16 cellular contexts compared by ENCODE assay signal in the genomic region with DNA sequence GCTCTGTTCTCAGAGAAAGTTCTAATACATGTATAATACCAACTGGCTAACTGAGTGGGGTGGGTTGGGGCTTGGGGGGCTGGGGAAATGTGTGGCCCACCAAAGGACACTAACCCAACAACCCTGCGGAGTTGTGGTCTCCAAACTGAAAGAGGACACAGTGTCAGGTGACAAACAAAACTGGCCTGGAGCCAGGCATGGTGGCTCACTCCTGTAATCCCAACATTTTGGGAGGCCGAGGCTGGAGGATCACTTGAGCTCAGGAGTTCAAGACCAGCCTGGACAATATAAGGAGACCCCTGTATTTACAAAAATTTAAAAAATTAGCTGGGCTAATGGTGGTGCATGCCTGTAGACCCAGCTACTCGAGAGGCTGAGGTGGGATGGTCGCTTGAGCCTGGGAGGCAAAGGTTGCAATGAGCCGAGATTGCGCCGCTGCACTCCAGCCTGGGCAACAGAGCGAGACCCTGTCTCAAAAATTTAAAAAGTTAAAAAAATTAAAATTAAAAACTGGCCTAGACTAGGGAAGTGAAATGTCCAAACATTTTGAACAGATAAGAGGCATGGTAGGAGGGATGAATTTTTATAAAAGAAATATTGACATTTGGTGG. TPM values are rescaled to one million over a fixed set of nuclear protein-coding genes. Genes with fewer than 3 reads are reported as not detected.
A peak's percentile ranks its signal among the peaks of the same experiment; 100 is the strongest.
DNase-seq lines count a peak whose midpoint lies in the region; ATAC-seq and TF ChIP-seq lines count a peak whose summit lies in the region.
"Had no signal": no experiment of that assay in that cellular context is flagged by ENCODE, and none has a peak within 500 bp of the region (broad histone marks: within the 10 kb centered on the region; RNA-seq: fewer than 3 reads in every experiment).

No MANE protein-coding gene starts in this region.

- POLR2A ChIA-PET in activated B cell treated with CpG ODN at 0.5 μM for 24 hours (lab: Charles Lee) = interaction anchor here (0.7 to 14.3 kb wide), 9 partner anchors 9 to 696 kb away, joined by 3 to 472 read pairs (median 17); a partner anchor contains a TSS

- intact Hi-C loops in activated B cell treated with CpG ODN at 0.5 μM for 24 hours (cut with micrococcal nuclease) (loop anchor here (1.0 kb wide), 1 partner anchor 11 kb away; no protein-coding TSS in a partner anchor), gastrocnemius medialis (cut with DNase I; ENCODE audit: low total_unique reads) (no loop called here)

- TF ChIP-seq CTCF in 22Rv1 (IDR thresholded peaks at IDR 0.05) (no peak), activated B cell treated with CpG ODN at 0.5 μM for 24 hours (IDR thresholded peaks at IDR 0.05) (no peak), gastrocnemius medialis (IDR thresholded peaks at IDR 0.05 in 4 of 5, conservative IDR thresholded peaks at IDR 0.05 in 1 of 5) (no peak)

- H3K9me3 ChIP-seq in KOPT-K1 (ENCODE audit: insufficient read depth, low read length, poor library complexity, severe bottlenecking) (no peaks in the 10 kb centered on the region), gastrocnemius medialis (no peaks in the 10 kb centered on the region)
- H3K9me3 ChIP-seq: HAP-1, Peyer's patch had no signal

- peak overlapping the region; percentile 64; the same call in 1 of the 2 replicates for H3K27ac ChIP-seq in 22Rv1
- peak overlapping the region; percentile 39 for H3K27ac ChIP-seq in KOPT-K1 (ENCODE audit: low read depth, low read length, poor library complexity, severe bottlenecking)
- peak overlapping the region in 3 of 4 donors; percentile 76 to 85 (median 80) for H3K27ac ChIP-seq in gastrocnemius medialis

- H3K4me3 ChIP-seq in gastrocnemius medialis = no peak overlapping the region
- H3K4me3 ChIP-seq: HAP-1, Peyer's patch had no signal

- no peak overlapping the region for H3K4me3 Mint-ChIP-seq in activated B cell treated with CpG ODN at 0.5 μM for 24 hours
- H3K4me3 Mint-ChIP-seq: CD14-positive monocyte had no signal

- no peak for DNase-seq in activated B cell treated with CpG ODN at 0.5 μM for 24 hours
- DNase-seq in gastrocnemius medialis = no peak
- DNase-seq in dermis blood vessel endothelial cell = no peak
- DNase-seq in activated CD8-positive, alpha-beta memory T cell treated with anti-CD3 and anti-CD28 coated beads, Interleukin-2, amount 50 U/mL, for 48 hours = no peak
- DNase-seq in NCI-H1092 treated with DMSO at 0.1 percent for 48 hours (lab: John Stamatoyannopoulos, UW) = no peak
- DNase-seq in NCI-H2029 treated with DMSO at 0.1 percent for 48 hours (lab: John Stamatoyannopoulos, UW) = no peak
- DNase-seq: GF-D8, NCI-H146, NCI-H2081 treated with DMSO at 0.1 percent for 48 hours, NCI-H510A treated with DMSO at 0.1 percent for 48 hours, Peyer's patch, Right ventricle myocardium superior had no signal

- H3K4me1 ChIP-seq in gastrocnemius medialis = peaks cover 19 to 24% of the 10 kb centered on the region in 2 donors
- H3K4me1 ChIP-seq: HAP-1 had no signal

- CTCF ChIA-PET in activated B cell treated with CpG ODN at 0.5 μM for 24 hours (lab: Charles Lee) = interaction anchor here (0.9 to 1.3 kb wide), 2 partner anchors 25 to 33 kb away, joined by 5 read pairs; no protein-coding TSS in a partner anchor

- no peaks in the 10 kb centered on the region for H3K27me3 ChIP-seq in gastrocnemius medialis
- H3K27me3 ChIP-seq: Peyer's patch had no signal

- no peaks in the 10 kb centered on the region for H3K9me3 Mint-ChIP-seq in activated B cell treated with CpG ODN at 0.5 μM for 24 hours

- H3K36me3 ChIP-seq in KOPT-K1 (ENCODE audit: insufficient read depth, low read length) (no peaks in the 10 kb centered on the region), gastrocnemius medialis (no peaks in the 10 kb centered on the region)
- H3K36me3 ChIP-seq: HAP-1, Peyer's patch had no signal

- no peak for TF ChIP-seq POLR2A in gastrocnemius medialis (IDR thresholded peaks at IDR 0.05)

- H3K27me3 Mint-ChIP-seq in activated B cell treated with CpG ODN at 0.5 μM for 24 hours = no peaks in the 10 kb centered on the region

- no peak for ATAC-seq in activated B cell treated with CpG ODN at 0.5 μM for 24 hours (ENCODE audit: low read depth)
- ATAC-seq in gastrocnemius medialis = no peak

- in situ Hi-C loops in gastrocnemius medialis (cut with MboI; ENCODE audit: low sequenced_read_pairs in 4 of 4) = no loop called here

- peak overlapping the region; percentile 83 for H3K27ac Mint-ChIP-seq in activated B cell treated with CpG ODN at 0.5 μM for 24 hours
- H3K27ac Mint-ChIP-seq: CD14-positive monocyte had no signal

- no peaks in the 10 kb centered on the region for H3K36me3 Mint-ChIP-seq in activated B cell treated with CpG ODN at 0.5 μM for 24 hours (ENCODE audit: low read depth)

- H3K4me1 Mint-ChIP-seq in activated B cell treated with CpG ODN at 0.5 μM for 24 hours = peaks cover 37% of the 10 kb centered on the region

RNA-seq across cellular contexts. Expression of a gene that starts 31.7 kb away (rescaled TPM):
- 183 and 217 TPM in 2 replicates for total RNA-seq in activated B cell treated with CpG ODN at 0.5 μM for 24 hours
- 100 to 1,000 TPM; 180 to 244 (median 208) TPM for total RNA-seq in gastrocnemius medialis
- total RNA-seq in dermis blood vessel endothelial cell = 236 and 391 TPM in 2 replicates

RNA-seq across cellular contexts. Expression of a gene that starts 38.0 kb away (rescaled TPM):
- 353 and 376 TPM in 2 replicates for total RNA-seq in activated B cell treated with CpG ODN at 0.5 μM for 24 hours
- total RNA-seq in gastrocnemius medialis = 10 to 100 TPM in 1 of 4 donors, 1 to 10 TPM in 2, under 1 TPM in 1; 0.82 to 11.6 (median 3.2) TPM
- 9.4 and 18.4 TPM in 2 replicates for total RNA-seq in dermis blood vessel endothelial cell

Comparison
In these comparisons a context has a peak if more than half of its experiments do, and no peak if none do; other contexts are left out.
1. RNA of a gene that starts 38.0 kb away (total RNA-seq): 353 to 376 TPM in activated B cell treated with CpG ODN at 0.5 μM for 24 hours; 9.4 to 18.4 TPM in dermis blood vessel endothelial cell and 0.82 to 11.6 TPM in gastrocnemius medialis; every median in the first group is over 10 times any median in the second.
2. Peak in every context shown above with its lines, with median percentiles within 50 percentile points of each other: H3K27ac ChIP-seq.